1 cellular context compared by ENCODE assay signal in genomic region chr17:75511610-75512575, GRCh38.
TF ChIP-seq lines count a peak whose summit lies in the region.

No MANE protein-coding gene starts in this region.

TF ChIP-seq in endothelial cell of umbilical vein, 7 proteins besides CTCF, POLR2A, EP300 and RAD21 (continued from another document):
- TF ChIP-seq MAX (IDR thresholded peaks at IDR 0.05; ENCODE audit: insufficient read depth, insufficient read length) (no peak), GATA2 (IDR thresholded peaks at IDR 0.05; ENCODE audit: insufficient read depth, insufficient read length, low read depth, low read length) (no peak), JUN (IDR thresholded peaks at IDR 0.05; ENCODE audit: borderline replicate concordance, insufficient read depth, insufficient read length, low read depth) (no peak), MYC (IDR thresholded peaks at IDR 0.05; ENCODE audit: low read depth, low read length) (no peak)
